Comparison of ENCODE assay signal across 8 cellular contexts in the genomic region with DNA sequence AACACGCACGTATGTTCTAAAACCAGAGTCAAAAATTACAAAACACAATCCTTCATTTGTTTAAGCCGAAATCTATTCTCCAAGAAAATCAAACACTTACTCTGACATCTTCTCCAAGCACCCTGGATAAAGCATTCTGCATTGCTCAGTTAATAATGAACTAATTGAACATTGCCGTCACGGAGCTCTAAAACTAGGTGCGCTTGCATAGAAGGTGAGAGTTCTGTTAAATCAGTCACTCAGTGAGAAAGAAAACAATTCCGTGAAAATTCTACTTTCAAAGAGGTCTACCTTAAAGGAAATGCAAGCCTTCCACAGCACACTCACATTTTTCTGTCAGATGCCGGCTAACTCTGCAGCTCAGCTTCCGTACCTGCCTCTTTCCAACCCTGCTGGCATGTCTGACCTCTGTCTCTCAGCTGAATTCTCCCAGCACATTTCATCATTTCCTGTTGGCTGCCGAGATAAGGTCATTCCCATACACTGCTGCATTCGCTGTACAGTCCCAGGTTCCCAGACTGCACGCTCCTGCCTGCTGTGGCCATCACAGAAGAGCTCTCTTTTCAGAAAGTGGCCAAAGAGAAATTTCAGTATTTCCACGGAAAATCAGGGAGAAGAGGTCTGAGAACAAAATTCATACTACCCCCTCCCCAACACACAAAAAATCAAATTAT. TPM values are rescaled to one million over a fixed set of nuclear protein-coding genes. Genes with fewer than 3 reads are reported as not detected.
DNase-seq lines count a peak whose midpoint lies in the region; ATAC-seq and TF ChIP-seq lines count a peak whose summit lies in the region.

No MANE protein-coding gene starts in this region.

- ATAC-seq in HCT116: peak; percentile 52; the same call in 1 of the 2 replicates
- ATAC-seq in omental fat pad (ENCODE audit: low FRiP score): peak; percentile 69
- ATAC-seq in GM21717 (IDR thresholded peaks at IDR 0.05; ENCODE audit: unreplicated experiment): no peak
- no peak for ATAC-seq in HG02571 (IDR thresholded peaks at IDR 0.05; ENCODE audit: unreplicated experiment)

- intact Hi-C loops in HCT116 (cut with micrococcal nuclease): no loop called here
- intact Hi-C loops in esophagus squamous epithelium (cut with DNase I): no loop called here

- no peaks in the 10 kb centered on the region for H3K9me2 ChIP-seq in HCT116 (ENCODE audit: insufficient read depth)
- no peaks in the 10 kb centered on the region for H3K9me2 ChIP-seq in SK-N-SH

- no peak for TF ChIP-seq RAD21 in HCT116 (IDR thresholded peaks at IDR 0.05; ENCODE audit: low read depth)
- no peak for TF ChIP-seq RAD21 in SK-N-SH (IDR thresholded peaks at IDR 0.05; ENCODE audit: low read length)

- H4K20me1 ChIP-seq in HCT116 (ENCODE audit: insufficient read depth): no peaks in the 10 kb centered on the region
- H4K20me1 ChIP-seq in SK-N-SH (ENCODE audit: insufficient read depth): no peaks in the 10 kb centered on the region

- no peak for TF ChIP-seq CTCF in HCT116 (IDR thresholded peaks at IDR 0.05 in 2 of 3, conservative IDR thresholded peaks at IDR 0.05 in 1 of 3; ENCODE audit: borderline replicate concordance in 1 of 3, insufficient read depth in 1 of 3, low read depth in 2 of 3, low read length in 2 of 3)
- TF ChIP-seq CTCF in SK-N-SH (IDR thresholded peaks at IDR 0.05): no peak
- TF ChIP-seq CTCF in esophagus squamous epithelium (IDR thresholded peaks at IDR 0.05): no peak
- TF ChIP-seq CTCF in omental fat pad (IDR thresholded peaks at IDR 0.05): no peak
- TF ChIP-seq CTCF in GM20000 (IDR thresholded peaks at IDR 0.05; ENCODE audit: extremely low read depth, missing control alignments): no peak

- CTCF ChIA-PET in HCT116 (lab: Charles Lee) (no interaction called here), SK-N-SH (lab: Yijun Ruan, JAX) (no interaction called here)

- TSS peak; percentile 63 for BruUV-seq in HCT116 (replicated peaks; lab: Mats Ljungman, UMichigan)

- 0 out of 4 replicates have a peak, but pooled peaks of 1 of the 2 experiments have one; percentile 12 for TF ChIP-seq EP300 in SK-N-SH (IDR thresholded peaks at IDR 0.05; ENCODE audit: borderline replicate concordance in 1 of 2, low read depth in 1 of 2, low read length in 1 of 2)

- RAD21 ChIA-PET in HCT116 (lab: Charles Lee; ENCODE audit: low non-redundant PET in 1 of 2, low total read pairs in 2 of 2, uncharacterized antibody in 2 of 2, unreplicated experiment in 2 of 2): no interaction called here

- 31% methylated on average over 13 of the region's 13 CpGs for WGBS in SK-N-SH (ENCODE audit: low lambda C conversion rate)
- 57 to 59% methylated on average over 13 of the region's 13 CpGs for WGBS in esophagus squamous epithelium, 2 donors

- H3K4me3 ChIP-seq in HCT116 (replicated peaks in 1 of 2; ENCODE audit: low read depth in 1 of 2, low read length in 2 of 2) (peak overlapping the region in 1 of 2 experiments; percentile 24; a peak in 2 of 4 replicates), SK-N-SH (ENCODE audit: low read depth in 2 of 2, low read length in 1 of 2) (peak overlapping the region in 1 of 2 experiments; percentile 12; a peak in 1 of 4 replicates), esophagus squamous epithelium (peak overlapping the region in 2 of 4 donors; percentile 8 to 33)

- H3K4me2 ChIP-seq in HCT116 (ENCODE audit: low read length) (peak overlapping the region; percentile 55), SK-N-SH (peak overlapping the region; percentile 59)

- POLR2A ChIA-PET in HCT116 (lab: Charles Lee) (interaction anchor here (0.7 to 1.3 kb wide), 4 partner anchors 13 to 130 kb away, joined by 3 to 4 read pairs (median 4); no protein-coding TSS in a partner anchor), SK-N-SH (lab: Yijun Ruan, JAX) (no interaction called here)

- H3K27me3 ChIP-seq in HCT116 (ENCODE audit: insufficient read depth, low read length) (no peaks in the 10 kb centered on the region), SK-N-SH (ENCODE audit: insufficient read depth) (no peaks in the 10 kb centered on the region), esophagus squamous epithelium (no peaks in the 10 kb centered on the region)

- H3K9me3 ChIP-seq in HCT116 (ENCODE audit: control insufficient read depth in 1 of 2, insufficient read depth in 1 of 2, low read depth in 1 of 2, low read length in 2 of 2) (no peaks in the 10 kb centered on the region), SK-N-SH (no peaks in the 10 kb centered on the region), esophagus squamous epithelium (no peaks in the 10 kb centered on the region)

- DNase-seq in HCT116 (ENCODE audit: low read depth, low spot score): no peak
- peak; percentile 64 for DNase-seq in SK-N-SH
- no peak for DNase-seq in esophagus squamous epithelium (lab: John Stamatoyannopoulos, UW)
- no peak for DNase-seq in omental fat pad (ENCODE audit: low spot score)
- DNase-seq in cortex of kidney (lab: John Stamatoyannopoulos, UW): no peak
- no peak for DNase-seq in GM20000 (ENCODE audit: low spot score)

- H3K36me3 ChIP-seq in HCT116 (ENCODE audit: control insufficient read depth in 1 of 2, insufficient read depth in 2 of 2, low read length in 2 of 2): no peaks in the 10 kb centered on the region
- peaks cover 0 to 5% of the 10 kb centered on the region in 2 experiments for H3K36me3 ChIP-seq in SK-N-SH (replicated peaks in 1 of 2; ENCODE audit: control insufficient read depth in 1 of 2, insufficient read depth in 2 of 2, low read length in 1 of 2)
- peaks cover 0 to 4% (median 0%) of the 10 kb centered on the region in 3 donors for H3K36me3 ChIP-seq in esophagus squamous epithelium

- H3F3A ChIP-seq in SK-N-SH (replicated peaks; ENCODE audit: insufficient read depth): no peaks in the 10 kb centered on the region

- TF ChIP-seq POLR2A in HCT116 (IDR thresholded peaks at IDR 0.05; ENCODE audit: borderline replicate concordance, extremely low read depth, insufficient read depth, insufficient read length) (no peak), esophagus squamous epithelium (IDR thresholded peaks at IDR 0.05) (no peak)

- H3K9ac ChIP-seq in HCT116 (ENCODE audit: low read length) (peak overlapping the region; percentile 6; the same call in 1 of the 2 replicates), SK-N-SH (peak overlapping the region; percentile 49; the same call in 1 of the 2 replicates)

- no peak overlapping the region for H3K27ac ChIP-seq in HCT116 (ENCODE audit: low read depth, low read length)
- peak overlapping the region; percentile 72 to 83 for H3K27ac ChIP-seq in SK-N-SH (ENCODE audit: low read depth in 2 of 2, low read length in 1 of 2)
- H3K27ac ChIP-seq in esophagus squamous epithelium: peak overlapping the region in 3 of 4 donors; percentile 22 to 70 (median 69)

- H3K79me2 ChIP-seq in HCT116 (ENCODE audit: insufficient read depth, low read length) (peaks cover 80% of the 10 kb centered on the region), SK-N-SH (ENCODE audit: insufficient read depth) (peaks cover 91% of the 10 kb centered on the region)

- no peak overlapping the region for H2AFZ ChIP-seq in HCT116 (ENCODE audit: low read depth, low read length, poor library complexity, severe bottlenecking)
- H2AFZ ChIP-seq in SK-N-SH (ENCODE audit: low read depth): no peak overlapping the region

- H3K4me1 ChIP-seq in HCT116 (ENCODE audit: control insufficient read depth in 1 of 2, insufficient read depth in 2 of 2, low read length in 2 of 2): peaks cover 41 to 53% of the 10 kb centered on the region in 2 experiments
- H3K4me1 ChIP-seq in SK-N-SH (ENCODE audit: control insufficient read depth in 1 of 2, insufficient read depth in 2 of 2, low read depth in 1 of 2, low read length in 1 of 2): peaks cover 18 to 32% of the 10 kb centered on the region in 2 experiments; a peak in 3 of 4 replicates
- peaks cover 28 to 70% (median 34%) of the 10 kb centered on the region in 3 donors for H3K4me1 ChIP-seq in esophagus squamous epithelium

TF ChIP-seq in HCT116, 20 proteins besides CTCF, POLR2A, EP300 and RAD21 (continues in another document):
- TF ChIP-seq CBX3 (IDR thresholded peaks at IDR 0.05; ENCODE audit: low read depth): no peak
- TF ChIP-seq POLR2AphosphoS5 (IDR thresholded peaks at IDR 0.05; ENCODE audit: low read depth, low read length): no peak
- TF ChIP-seq FOSL1 (IDR thresholded peaks at IDR 0.05; ENCODE audit: low read depth): no peak
- TF ChIP-seq JUND (IDR thresholded peaks at IDR 0.05): no peak

TF ChIP-seq in SK-N-SH, 30 proteins besides CTCF, POLR2A, EP300 and RAD21 (continues in another document):
- TF ChIP-seq RCOR1 (IDR thresholded peaks at IDR 0.05; ENCODE audit: low read length) (peak; percentile 85), NFIC (IDR thresholded peaks at IDR 0.05; ENCODE audit: borderline replicate concordance) (no peak), SIN3A (IDR thresholded peaks at IDR 0.05; ENCODE audit: borderline replicate concordance, low read depth, low read length) (peak; percentile 51; the same call in 1 of the 2 replicates), TAF1 (IDR thresholded peaks at IDR 0.05; ENCODE audit: borderline replicate concordance, low read depth, low read length) (no peak), ELF1 (IDR thresholded peaks at IDR 0.05) (no peak), FOXM1 (IDR thresholded peaks at IDR 0.05; ENCODE audit: low read depth) (no peak), EZH2phosphoT487 (IDR thresholded peaks at IDR 0.05; ENCODE audit: borderline replicate concordance, low read depth) (no peak), NRF1 (IDR thresholded peaks at IDR 0.05; ENCODE audit: low read depth, low read length) (no peak), JUND (IDR thresholded peaks at IDR 0.05) (no peak)
- TF ChIP-seq, protein P1, sequence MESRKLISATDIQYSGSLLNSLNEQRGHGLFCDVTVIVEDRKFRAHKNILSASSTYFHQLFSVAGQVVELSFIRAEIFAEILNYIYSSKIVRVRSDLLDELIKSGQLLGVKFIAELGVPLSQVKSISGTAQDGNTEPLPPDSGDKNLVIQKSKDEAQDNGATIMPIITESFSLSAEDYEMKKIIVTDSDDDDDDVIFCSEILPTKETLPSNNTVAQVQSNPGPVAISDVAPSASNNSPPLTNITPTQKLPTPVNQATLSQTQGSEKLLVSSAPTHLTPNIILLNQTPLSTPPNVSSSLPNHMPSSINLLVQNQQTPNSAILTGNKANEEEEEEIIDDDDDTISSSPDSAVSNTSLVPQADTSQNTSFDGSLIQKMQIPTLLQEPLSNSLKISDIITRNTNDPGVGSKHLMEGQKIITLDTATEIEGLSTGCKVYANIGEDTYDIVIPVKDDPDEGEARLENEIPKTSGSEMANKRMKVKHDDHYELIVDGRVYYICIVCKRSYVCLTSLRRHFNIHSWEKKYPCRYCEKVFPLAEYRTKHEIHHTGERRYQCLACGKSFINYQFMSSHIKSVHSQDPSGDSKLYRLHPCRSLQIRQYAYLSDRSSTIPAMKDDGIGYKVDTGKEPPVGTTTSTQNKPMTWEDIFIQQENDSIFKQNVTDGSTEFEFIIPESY (IDR thresholded peaks at IDR 0.05; ENCODE audit: borderline replicate concordance, low read depth): no peak

RNA-seq across cellular contexts. Expression of a gene that starts 55.3 kb away (rescaled TPM):
- total RNA-seq in HCT116 (2021; ENCODE audit: unreplicated experiment): 48.2 TPM
- polyA plus RNA-seq in HCT116 (2012): 46.6 and 48.0 TPM in 2 replicates
- polyA plus RNA-seq in SK-N-SH (2012; rRNA removed): 60.5 and 63.1 TPM in 2 replicates
- 42.5 and 51.5 TPM in 2 replicates for polyA plus RNA-seq in SK-N-SH (2012; cell fraction: cytosol; rRNA removed)
- polyA plus RNA-seq in SK-N-SH (2012; cell fraction: nucleus; rRNA removed): 53.0 and 54.4 TPM in 2 replicates
- 10 to 100 TPM; 25.8 to 46.0 (median 27.8) TPM for total RNA-seq in esophagus squamous epithelium
- 100 to 1,000 TPM in 1 of 4 donors, 10 to 100 TPM in 3; 39.0 to 111 (median 51.3) TPM for total RNA-seq in omental fat pad

Comparison
In these comparisons a context has a peak if more than half of its experiments do, and no peak if none do; other contexts are left out.
1. ATAC-seq: peak in HCT116 (single experiment) and omental fat pad (single experiment); none in GM21717 (single experiment) and HG02571 (single experiment).